8 cellular contexts compared by ENCODE assay signal in genomic region chrX:68832101-68832416, GRCh38. TPM values are rescaled to one million over a fixed set of nuclear protein-coding genes. Genes with fewer than 3 reads are reported as not detected.
A peak's percentile ranks its signal among the peaks of the same experiment; 100 is the strongest.
DNase-seq lines count a peak whose midpoint lies in the region; ATAC-seq and TF ChIP-seq lines count a peak whose summit lies in the region.

No MANE protein-coding gene starts in this region.

- no peak overlapping the region for H3K27ac ChIP-seq in ACC112 (ENCODE audit: low read depth, low read length)
- H3K27ac ChIP-seq in IMR-90 (ENCODE audit: insufficient read depth, low read length), result peak overlapping the region; percentile 46
- H3K27ac ChIP-seq in neural cell (ENCODE audit: low read length), result peak overlapping the region; percentile 68

- DNase-seq in IMR-90 (peak; percentile 83), fibroblast of pulmonary artery (ENCODE audit: low read depth) (peak; percentile 79), NCI-H1694 treated with DMSO at 0.1 percent for 48 hours (lab: John Stamatoyannopoulos, UW) (no peak)
- DNase-seq in activated CD4-positive, alpha-beta T cell treated with anti-CD3 and anti-CD28 coated beads, Interleukin-2, amount 50 U/mL, for 1 hour, result peak; percentile 3
- no peak for DNase-seq in effector CD4-positive, alpha-beta T cell

- H2BK15ac ChIP-seq in IMR-90 (ENCODE audit: low read depth, low read length), result no peak overlapping the region

- H3K27me3 ChIP-seq in ACC112 (ENCODE audit: insufficient read depth, low read length), result no peaks in the 10 kb centered on the region
- H3K27me3 ChIP-seq in IMR-90 (ENCODE audit: control insufficient read depth, insufficient read depth, low read length), result no peaks in the 10 kb centered on the region; the same call in 1 of the 2 replicates
- no peaks in the 10 kb centered on the region for H3K27me3 ChIP-seq in neural cell (ENCODE audit: insufficient read depth, low read depth, low read length)

- no peak overlapping the region for H2AK5ac ChIP-seq in IMR-90 (ENCODE audit: low read depth, low read length)

- no peak for TF ChIP-seq EP300 in neural cell (conservative IDR thresholded peaks at IDR 0.05; ENCODE audit: poor library complexity, severe bottlenecking)

- 14% methylated on average over 11 of the region's 11 CpGs; no CpG with 5 or more reads in 1 of the 2 experiments for WGBS in IMR-90 (ENCODE audit: extremely low coverage in 2 of 2, insufficient read length in 1 of 2), 2 experiments

- peaks cover 7% of the 10 kb centered on the region for H3K4me1 ChIP-seq in ACC112 (ENCODE audit: control insufficient read depth, insufficient read depth, low read length, unreplicated experiment)
- peaks cover 3% of the 10 kb centered on the region; the same call in 1 of the 2 replicates for H3K4me1 ChIP-seq in IMR-90 (ENCODE audit: control insufficient read depth, insufficient read depth, low read length)

- no peak overlapping the region for H4K5ac ChIP-seq in IMR-90 (ENCODE audit: low read depth, low read length)

- no peak overlapping the region for H3K4ac ChIP-seq in IMR-90 (ENCODE audit: low read depth, low read length)

- H2BK5ac ChIP-seq in IMR-90 (ENCODE audit: low read depth, low read length, poor library complexity, severe bottlenecking), result peak overlapping the region; percentile 14

- no peak overlapping the region for H2BK120ac ChIP-seq in IMR-90 (ENCODE audit: low read depth, low read length)

- H4K8ac ChIP-seq in IMR-90 (ENCODE audit: low read depth in 2 of 2, low read length in 2 of 2), result peak overlapping the region in 1 of 2 experiments; percentile 52; a peak in 1 of 4 replicates

- H3K4me2 ChIP-seq in IMR-90 (ENCODE audit: low read depth, low read length) (peak overlapping the region; percentile 83), neural cell (ENCODE audit: low read length) (peak overlapping the region; percentile 62)

- TF ChIP-seq CTCF in IMR-90 (conservative IDR thresholded peaks at IDR 0.05; ENCODE audit: low read depth, low read length) (no peak), fibroblast of pulmonary artery (IDR thresholded peaks at IDR 0.05; ENCODE audit: low read length, missing control alignments) (no peak), neural cell (IDR thresholded peaks at IDR 0.05; ENCODE audit: poor library complexity, severe bottlenecking) (no peak)

- H3K9me1 ChIP-seq in IMR-90 (ENCODE audit: insufficient read depth, low read length), result peaks cover under 1% of the 10 kb centered on the region; the same call in 1 of the 2 replicates

- no peak overlapping the region for H2AFZ ChIP-seq in ACC112 (ENCODE audit: low read length, unreplicated experiment)
- peak overlapping the region; percentile 80 for H2AFZ ChIP-seq in IMR-90 (replicated peaks; ENCODE audit: low read length, poor library complexity)
- H2AFZ ChIP-seq in neural cell (ENCODE audit: low read depth, low read length), result no peak overlapping the region

- TF ChIP-seq POLR2A in IMR-90 (IDR thresholded peaks at IDR 0.05; ENCODE audit: low read depth, low read length), result no peak

- H3K36me3 ChIP-seq in ACC112 (ENCODE audit: insufficient read depth, low read length) (no peaks in the 10 kb centered on the region), IMR-90 (ENCODE audit: control insufficient read depth, insufficient read depth, low read length) (no peaks in the 10 kb centered on the region), neural cell (ENCODE audit: insufficient read depth, low read length) (no peaks in the 10 kb centered on the region)

- H3K79me2 ChIP-seq in ACC112 (ENCODE audit: control insufficient read depth, insufficient read depth, low read length, unreplicated experiment) (peaks cover 41% of the 10 kb centered on the region), neural cell (replicated peaks; ENCODE audit: insufficient read depth, low read length) (peaks cover 67% of the 10 kb centered on the region)

- no peaks in the 10 kb centered on the region for H3K9me2 ChIP-seq in neural cell (ENCODE audit: insufficient read depth, low read length)

- POLR2A ChIA-PET in IMR-90 (lab: Charles Lee; ENCODE audit: unreplicated experiment), result no interaction called here

- H2AK9ac ChIP-seq in IMR-90 (replicated peaks; ENCODE audit: low read depth, low read length, poor library complexity), result peak overlapping the region; percentile 77

- intact Hi-C loops in IMR-90 (cut with micrococcal nuclease), result loop anchor here (1.0 to 10.0 kb wide), 2 partner anchors 103 to 228 kb away; no protein-coding TSS in a partner anchor

- CTCF ChIA-PET in IMR-90 (lab: Yijun Ruan, JAX), result interaction anchor here (0.8 kb wide), 1 partner anchor 229 kb away, joined by 3 read pairs; no protein-coding TSS in a partner anchor

- H3K14ac ChIP-seq in IMR-90 (replicated peaks; ENCODE audit: low read depth, low read length), result no peak overlapping the region

- H3K79me1 ChIP-seq in IMR-90 (ENCODE audit: low read depth in 1 of 2, low read length in 2 of 2), result peaks cover 2 to 27% of the 10 kb centered on the region in 2 experiments; a peak in 3 of 4 replicates

- H4K20me1 ChIP-seq in IMR-90 (ENCODE audit: insufficient read depth, low read length), result peaks cover 26% of the 10 kb centered on the region
- no peaks in the 10 kb centered on the region for H4K20me1 ChIP-seq in neural cell (ENCODE audit: insufficient read depth)

- H3K4me3 ChIP-seq in ACC112 (ENCODE audit: low read depth, low read length) (peak overlapping the region; percentile 85), IMR-90 (ENCODE audit: insufficient read depth, low read depth, low read length) (peak overlapping the region; percentile 86), fibroblast of pulmonary artery (replicated peaks; ENCODE audit: low read depth, low read length) (peak overlapping the region; percentile 76), neural cell (ENCODE audit: low read length) (peak overlapping the region; percentile 90)

- in situ Hi-C loops in IMR-90 (cut with MboI; ENCODE audit: low sequenced_read_pairs), result loop anchor here (25.0 kb wide), 1 partner anchor 205 kb away; no protein-coding TSS in a partner anchor

- H3F3A ChIP-seq in neural cell (ENCODE audit: insufficient read depth, low read length, poor library complexity, severe bottlenecking), result no peaks in the 10 kb centered on the region

- H3K9me3 ChIP-seq in IMR-90 (ENCODE audit: control insufficient read depth, insufficient read depth, low read length) (no peaks in the 10 kb centered on the region), neural cell (ENCODE audit: low read length) (no peaks in the 10 kb centered on the region)

- no peak overlapping the region for H3K56ac ChIP-seq in IMR-90 (ENCODE audit: extremely low read depth, insufficient read depth, low read length)

- no peak overlapping the region for H3K23ac ChIP-seq in IMR-90 (ENCODE audit: low read depth, low read length)

- no peak overlapping the region; the same call in 1 of the 2 replicates for H3K18ac ChIP-seq in IMR-90 (ENCODE audit: low read depth, low read length)

- H2BK20ac ChIP-seq in IMR-90 (ENCODE audit: low read depth, low read length), result no peak overlapping the region

- peak overlapping the region; percentile 42 for H3K9ac ChIP-seq in IMR-90 (ENCODE audit: low read depth, low read length)
- H3K9ac ChIP-seq in neural cell (ENCODE audit: low read length), result peak overlapping the region; percentile 83

- ATAC-seq in GM18868 (IDR thresholded peaks at IDR 0.05; ENCODE audit: unreplicated experiment) (peak; percentile 56), IMR-90 (ENCODE audit: low read depth) (peak; percentile 48)

- TF ChIP-seq RAD21 in IMR-90 (IDR thresholded peaks at IDR 0.05; ENCODE audit: low read length) (peak; percentile 13; the same call in 1 of the 2 replicates), neural cell (conservative IDR thresholded peaks at IDR 0.05) (no peak)

- dilution Hi-C loops in IMR-90 (cut with HindIII; ENCODE audit: low sequenced_read_pairs, unreplicated experiment), result no loop called here

- BruUV-seq in IMR-90 (replicated peaks; lab: Mats Ljungman, UMichigan), result no TSS peak

- no peak overlapping the region for H4K91ac ChIP-seq in IMR-90 (ENCODE audit: insufficient read depth, low read depth, low read length)

TF ChIP-seq in IMR-90, 13 proteins besides CTCF, POLR2A, EP300 and RAD21 (continues in another document):
- TF ChIP-seq ELK1 (IDR thresholded peaks at IDR 0.05; ENCODE audit: borderline replicate concordance, low read depth, low read length), result no peak
- no peak; the same call in 1 of the 2 replicates for TF ChIP-seq MAZ (IDR thresholded peaks at IDR 0.05; ENCODE audit: borderline replicate concordance, low read depth, low read length)
- 0 out of 2 replicates have a peak, but pooled peaks have one; percentile 23 for TF ChIP-seq FOS (IDR thresholded peaks at IDR 0.05; ENCODE audit: low read depth, low read length)
- TF ChIP-seq RCOR1 (IDR thresholded peaks at IDR 0.05; ENCODE audit: insufficient replicate concordance, low read length), result no peak

TF ChIP-seq in neural cell, 6 proteins besides CTCF, POLR2A, EP300 and RAD21 (continues in another document):
- TF ChIP-seq MXI1 (conservative IDR thresholded peaks at IDR 0.05; ENCODE audit: poor library complexity, severe bottlenecking) (no peak), POLR2AphosphoS5 (IDR thresholded peaks at IDR 0.05) (no peak)

RNA-seq across cellular contexts. Expression of gene EFNB1, which starts 3.2 kb away (rescaled TPM):
- 17.8 and 17.9 TPM in 2 replicates for total RNA-seq in IMR-90 (2012; rRNA removed)
- 26.8 and 28.9 TPM in 2 replicates for polyA plus RNA-seq in IMR-90 (2012; rRNA removed)
- 21.0 and 40.2 TPM in 2 replicates for polyA plus RNA-seq in IMR-90 (2012; cell fraction: cytosol; rRNA removed)
- 20.1 and 22.0 TPM in 2 replicates for polyA plus RNA-seq in IMR-90 (2012; cell fraction: nucleus; rRNA removed; ENCODE audit: low replicate concordance)
- polyA plus RNA-seq in neural cell, result 25.5 and 27.8 TPM in 2 replicates
- 34.5 and 38.5 TPM in 2 replicates for polyA minus RNA-seq in neural cell

Comparison
In these comparisons a context has a peak if more than half of its experiments do, and no peak if none do; other contexts are left out.
1. DNase-seq: peak in IMR-90 (single experiment), activated CD4-positive, alpha-beta T cell treated with anti-CD3 and anti-CD28 coated beads, Interleukin-2, amount 50 U/mL, for 1 hour (single experiment) and fibroblast of pulmonary artery (single experiment); none in effector CD4-positive, alpha-beta T cell (single experiment) and NCI-H1694 treated with DMSO at 0.1 percent for 48 hours (single experiment).
2. Peak in every context shown above with its lines, with median percentiles within 50 percentile points of each other: H3K4me3 ChIP-seq.